In genomic region chr20:31603822-31604566, GRCh38 we compare ENCODE assay signal across 1 cellular context.
TF ChIP-seq lines count a peak whose summit lies in the region.

No MANE protein-coding gene starts in this region.

TF ChIP-seq in K562, 482 proteins besides CTCF, POLR2A, EP300 and RAD21 (continued from another document and continues in another):
- TF ChIP-seq AFF4 (CRISPR knock-in tag; IDR thresholded peaks at IDR 0.05) (0 out of 2 replicates have a peak, but pooled peaks have one; percentile 74), CREM (IDR thresholded peaks at IDR 0.05; ENCODE audit: low read depth) (peak; percentile 98), CCAR2 (IDR thresholded peaks at IDR 0.05; ENCODE audit: low read depth, low read length) (no peak), RFX1 (IDR thresholded peaks at IDR 0.05) (peak; percentile 97), ARID1B (IDR thresholded peaks at IDR 0.05) (peak; percentile 61), PHF8 (IDR thresholded peaks at IDR 0.05; ENCODE audit: borderline replicate concordance, low read length) (no peak; the same call in 1 of the 2 replicates), PHB (CRISPR knock-in tag; IDR thresholded peaks at IDR 0.05) (no peak), ZC3H4 (CRISPR knock-in tag; IDR thresholded peaks at IDR 0.05; ENCODE audit: borderline replicate concordance) (no peak), FOS (IDR thresholded peaks at IDR 0.05; ENCODE audit: extremely low read depth, insufficient read length) (no peak), TFE3 (CRISPR knock-in tag; IDR thresholded peaks at IDR 0.05) (no peak), E2F6 (IDR thresholded peaks at IDR 0.05; ENCODE audit: borderline replicate concordance in 1 of 2, extremely low read depth in 1 of 2, insufficient read depth in 1 of 2, insufficient read length in 1 of 2, low read depth in 1 of 2, low read length in 1 of 2, poor library complexity in 1 of 2, severe bottlenecking in 1 of 2) (peak in 1 of 2 experiments; percentile 16), FOXJ3 (CRISPR knock-in tag; IDR thresholded peaks at IDR 0.05) (no peak), TCF7 (IDR thresholded peaks at IDR 0.05; ENCODE audit: borderline replicate concordance) (no peak), ZNF707 (CRISPR knock-in tag; conservative IDR thresholded peaks at IDR 0.05) (no peak), ETS1 (conservative IDR thresholded peaks at IDR 0.05; ENCODE audit: control insufficient read depth, low read depth, low read length) (peak; percentile 75), POLR2G (IDR thresholded peaks at IDR 0.05; ENCODE audit: low read depth, low read length) (peak; percentile 82), MTA1 (IDR thresholded peaks at IDR 0.05; ENCODE audit: borderline replicate concordance) (peak; percentile 76; the same call in 1 of the 2 replicates), SMAD1 (IDR thresholded peaks at IDR 0.05; ENCODE audit: low read depth, low read length, partially characterized antibody) (peak; percentile 63), NFE2 (IDR thresholded peaks at IDR 0.05; ENCODE audit: low read depth) (no peak), CSDE1 (IDR thresholded peaks at IDR 0.05) (peak in 1 of 2 experiments; percentile 86; a peak in 2 of 4 replicates), HDAC2 (IDR thresholded peaks at IDR 0.05) (peak; percentile 29; the same call in 1 of the 2 replicates), MAZ (CRISPR knock-in tag; conservative IDR thresholded peaks at IDR 0.05 in 1 of 2, IDR thresholded peaks at IDR 0.05 in 1 of 2) (peak; percentile 63 to 88; a peak in 2 of 4 replicates), IRF9 (tag; IDR thresholded peaks at IDR 0.05) (no peak), FOXK2 (conservative IDR thresholded peaks at IDR 0.05 in 1 of 2, IDR thresholded peaks at IDR 0.05 in 1 of 2; ENCODE audit: low read depth in 2 of 2) (no peak), ZNF398 (CRISPR knock-in tag; IDR thresholded peaks at IDR 0.05) (no peak), ZBTB12 (CRISPR knock-in tag; IDR thresholded peaks at IDR 0.05) (peak; percentile 81), ZMIZ1 (IDR thresholded peaks at IDR 0.05; ENCODE audit: low read depth in 2 of 2, low read length in 2 of 2) (peak in 1 of 2 experiments; percentile 49; a peak in 1 of 4 replicates), RCOR1 (IDR thresholded peaks at IDR 0.05; ENCODE audit: borderline replicate concordance in 1 of 2, low read depth in 2 of 2, low read length in 2 of 2) (peak in 1 of 2 experiments; percentile 41; a peak in 1 of 4 replicates), MTA2 (IDR thresholded peaks at IDR 0.05; ENCODE audit: low read depth) (no peak), STAT5A (IDR thresholded peaks at IDR 0.05; ENCODE audit: borderline replicate concordance, low read length) (no peak), KAT8 (IDR thresholded peaks at IDR 0.05; ENCODE audit: low read depth) (no peak), EWSR1 (IDR thresholded peaks at IDR 0.05; ENCODE audit: borderline replicate concordance, low read depth, partially characterized antibody) (no peak), NONO (IDR thresholded peaks at IDR 0.05; ENCODE audit: low read depth in 2 of 2, low read length in 1 of 2) (peak in 1 of 2 experiments; percentile 30; a peak in 1 of 4 replicates), CREB1 (IDR thresholded peaks at IDR 0.05) (peak; percentile 93), CREB1 (CRISPR knock-in tag; IDR thresholded peaks at IDR 0.05) (peak; percentile 93), ATF2 (CRISPR knock-in tag; IDR thresholded peaks at IDR 0.05) (peak; percentile 96), BHLHE40 (IDR thresholded peaks at IDR 0.05; ENCODE audit: low read length) (peak; percentile 85), MBD2 (IDR thresholded peaks at IDR 0.05; ENCODE audit: borderline replicate concordance, low read depth) (peak; percentile 49; the same call in 1 of the 2 replicates), SAP30 (IDR thresholded peaks at IDR 0.05; ENCODE audit: borderline replicate concordance, insufficient read depth, low read depth, low read length, poor library complexity, severe bottlenecking) (peak; percentile 36), ZEB2 (IDR thresholded peaks at IDR 0.05) (peak; percentile 82), ZNF395 (CRISPR knock-in tag; IDR thresholded peaks at IDR 0.05) (peak; percentile 72; the same call in 1 of the 2 replicates), KLF13 (tag; IDR thresholded peaks at IDR 0.05; ENCODE audit: borderline replicate concordance, low read depth) (no peak), ZNF77 (CRISPR knock-in tag; IDR thresholded peaks at IDR 0.05) (no peak), POLR2AphosphoS5 (IDR thresholded peaks at IDR 0.05; ENCODE audit: control insufficient read depth, insufficient read depth, low read depth, low read length) (peak; percentile 66; the same call in 1 of the 2 replicates), ZKSCAN8 (CRISPR knock-in tag; IDR thresholded peaks at IDR 0.05) (no peak)
